ENCODE assay signal across 1 cellular context in the genomic region with DNA sequence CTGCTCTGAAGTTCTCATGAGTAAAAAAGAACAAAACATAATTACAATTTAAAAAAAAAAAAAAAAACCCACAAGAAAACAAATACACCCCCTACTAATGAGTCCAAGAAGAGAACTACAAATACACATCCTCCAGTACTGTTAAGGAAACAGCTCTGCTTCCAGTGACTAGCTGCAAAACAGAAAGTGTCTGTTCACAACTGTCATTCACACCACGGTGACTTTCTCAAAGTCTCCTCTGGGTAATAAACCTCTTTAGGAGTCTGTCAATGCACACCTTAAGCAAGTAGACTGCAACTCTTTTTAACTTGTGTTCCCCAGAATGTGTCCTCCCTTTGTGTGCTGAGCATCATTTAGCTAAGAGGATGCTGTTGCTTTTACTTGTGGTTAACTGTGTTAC.
TF ChIP-seq lines count a peak whose summit lies in the region.

No MANE protein-coding gene starts in this region.

TF ChIP-seq in IMR-90, 13 proteins besides CTCF, POLR2A, EP300 and RAD21:
- TF ChIP-seq CEBPB (IDR thresholded peaks at IDR 0.05; ENCODE audit: low read depth, low read length) (no peak), FOS (IDR thresholded peaks at IDR 0.05; ENCODE audit: low read depth, low read length) (no peak), MAZ (IDR thresholded peaks at IDR 0.05; ENCODE audit: borderline replicate concordance, low read depth, low read length) (no peak), RCOR1 (IDR thresholded peaks at IDR 0.05; ENCODE audit: insufficient replicate concordance, low read length) (no peak), MAFK (IDR thresholded peaks at IDR 0.05; ENCODE audit: low read depth, low read length) (no peak), MXI1 (IDR thresholded peaks at IDR 0.05; ENCODE audit: borderline replicate concordance, low read depth, low read length) (no peak), NFE2L2 (IDR thresholded peaks at IDR 0.05; ENCODE audit: low read depth, low read length) (no peak), RFX5 (IDR thresholded peaks at IDR 0.05; ENCODE audit: low read depth, low read length) (no peak), BHLHE40 (IDR thresholded peaks at IDR 0.05; ENCODE audit: low read depth, low read length) (no peak), SMC3 (IDR thresholded peaks at IDR 0.05; ENCODE audit: low read depth, low read length) (no peak)
- TF ChIP-seq, protein P1, sequence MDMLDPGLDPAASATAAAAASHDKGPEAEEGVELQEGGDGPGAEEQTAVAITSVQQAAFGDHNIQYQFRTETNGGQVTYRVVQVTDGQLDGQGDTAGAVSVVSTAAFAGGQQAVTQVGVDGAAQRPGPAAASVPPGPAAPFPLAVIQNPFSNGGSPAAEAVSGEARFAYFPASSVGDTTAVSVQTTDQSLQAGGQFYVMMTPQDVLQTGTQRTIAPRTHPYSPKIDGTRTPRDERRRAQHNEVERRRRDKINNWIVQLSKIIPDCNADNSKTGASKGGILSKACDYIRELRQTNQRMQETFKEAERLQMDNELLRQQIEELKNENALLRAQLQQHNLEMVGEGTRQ (IDR thresholded peaks at IDR 0.05; ENCODE audit: low read depth, low read length): no peak
- TF ChIP-seq, protein P2, sequence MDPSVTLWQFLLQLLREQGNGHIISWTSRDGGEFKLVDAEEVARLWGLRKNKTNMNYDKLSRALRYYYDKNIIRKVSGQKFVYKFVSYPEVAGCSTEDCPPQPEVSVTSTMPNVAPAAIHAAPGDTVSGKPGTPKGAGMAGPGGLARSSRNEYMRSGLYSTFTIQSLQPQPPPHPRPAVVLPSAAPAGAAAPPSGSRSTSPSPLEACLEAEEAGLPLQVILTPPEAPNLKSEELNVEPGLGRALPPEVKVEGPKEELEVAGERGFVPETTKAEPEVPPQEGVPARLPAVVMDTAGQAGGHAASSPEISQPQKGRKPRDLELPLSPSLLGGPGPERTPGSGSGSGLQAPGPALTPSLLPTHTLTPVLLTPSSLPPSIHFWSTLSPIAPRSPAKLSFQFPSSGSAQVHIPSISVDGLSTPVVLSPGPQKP (IDR thresholded peaks at IDR 0.05; ENCODE audit: borderline replicate concordance, low read depth, low read length): no peak
